In genomic region chr4:2755821-2756690, GRCh38 we compare ENCODE assay signal across 8 cellular contexts. TPM values are rescaled to one million over a fixed set of nuclear protein-coding genes. Genes with fewer than 3 reads are reported as not detected.
DNase-seq lines count a peak whose midpoint lies in the region; ATAC-seq and TF ChIP-seq lines count a peak whose summit lies in the region.

Gene TNIP2 (minus strand): TSS chr4:2756336. CDS start chr4:2756289, 47 bp downstream.

- H3K9me3 ChIP-seq in CD4-positive, CD25-positive, alpha-beta regulatory T cell (ENCODE audit: control insufficient read depth in 2 of 2, low read length in 2 of 2) = no peaks in the 10 kb centered on the region
- no peaks in the 10 kb centered on the region for H3K9me3 ChIP-seq in fibroblast of lung (ENCODE audit: control insufficient read depth, insufficient read depth, low read depth, low read length)

- ATAC-seq in CD4-positive, CD25-positive, alpha-beta regulatory T cell (ENCODE audit: low read depth in 2 of 2) = peak; percentile 74 to 81
- ATAC-seq in GM19351 (IDR thresholded peaks at IDR 0.05; ENCODE audit: unreplicated experiment) = peak; percentile 70
- ATAC-seq in naive thymus-derived CD8-positive, alpha-beta T cell = peak; percentile 81 to 88

- H3K27me3 Mint-ChIP-seq in CD4-positive, CD25-positive, alpha-beta regulatory T cell = peaks cover 5% of the 10 kb centered on the region
- H3K27me3 Mint-ChIP-seq in activated T-helper 1 cell treated with anti-CD3 and anti-CD28 coated beads, Interleukin-12 subunit alpha, Interleukin-12 subunit beta, Interleukin-2, Interleukin-4 antibody, amounts not matched to agents 30 ng/mL and 10 ng/mL and 1 ng/mL, durations not matched to agents 14 hours and 24 hours and 36 hours (ENCODE audit: insufficient read depth) = no peaks in the 10 kb centered on the region
- no peaks in the 10 kb centered on the region for H3K27me3 Mint-ChIP-seq in naive thymus-derived CD8-positive, alpha-beta T cell

- H3K36me3 ChIP-seq in CD4-positive, CD25-positive, alpha-beta regulatory T cell (ENCODE audit: control insufficient read depth, insufficient read depth, low read length) = peaks cover 11% of the 10 kb centered on the region
- peaks cover 3% of the 10 kb centered on the region for H3K36me3 ChIP-seq in fibroblast of lung (ENCODE audit: control insufficient read depth, insufficient read depth, low read length)

- peak within 1 kb of the TSS; percentile 87 to 93 (median 89) for H3K4me3 Mint-ChIP-seq in CD4-positive, CD25-positive, alpha-beta regulatory T cell
- peak within 1 kb of the TSS; percentile 86 for H3K4me3 Mint-ChIP-seq in activated T-helper 1 cell treated with anti-CD3 and anti-CD28 coated beads, Interleukin-12 subunit alpha, Interleukin-12 subunit beta, Interleukin-2, Interleukin-4 antibody, amounts not matched to agents 30 ng/mL and 10 ng/mL and 1 ng/mL, durations not matched to agents 14 hours and 24 hours and 36 hours
- H3K4me3 Mint-ChIP-seq in naive thymus-derived CD8-positive, alpha-beta T cell = peak within 1 kb of the TSS; percentile 71 to 94 (median 86)

- peak within 1 kb of the TSS; percentile 79 for H3K4me3 ChIP-seq in CD4-positive, CD25-positive, alpha-beta regulatory T cell (ENCODE audit: low read depth, low read length)
- H3K4me3 ChIP-seq in fibroblast of lung (replicated peaks in 1 of 4; ENCODE audit: control extremely low read depth in 1 of 4, insufficient read depth in 1 of 4, low read depth in 3 of 4, low read length in 4 of 4) = peak within 1 kb of the TSS; percentile 57 to 82 (median 74)

- peak within 1 kb of the TSS; percentile 78 for H3K9ac ChIP-seq in fibroblast of lung (ENCODE audit: insufficient read depth, low read length)

- POLR2A ChIA-PET in naive thymus-derived CD8-positive, alpha-beta T cell (lab: Charles Lee) = interaction anchor here (0.6 to 2.1 kb wide), 10 partner anchors 11 to 514 kb away, joined by 3 to 8 read pairs (median 3); partner anchors contain the start of genes HAUS3 and POLN

- H3K4me2 ChIP-seq in fibroblast of lung (ENCODE audit: extremely low read depth, insufficient read depth, low read length) = peak within 1 kb of the TSS; percentile 64

- intact Hi-C loops in activated T-helper 1 cell treated with anti-CD3 and anti-CD28 coated beads, Interleukin-12 subunit alpha, Interleukin-12 subunit beta, Interleukin-2, Interleukin-4 antibody, amounts not matched to agents 30 ng/mL and 10 ng/mL and 1 ng/mL, durations not matched to agents 14 hours and 24 hours and 36 hours (cut with micrococcal nuclease) = loop anchor here (1.0 to 2.0 kb wide), 7 partner anchors 8 to 318 kb away; partner anchors contain the start of genes HTT and HTT-AS

- no peaks in the 10 kb centered on the region for H3K36me3 Mint-ChIP-seq in CD4-positive, CD25-positive, alpha-beta regulatory T cell
- peaks cover 12% of the 10 kb centered on the region for H3K36me3 Mint-ChIP-seq in activated T-helper 1 cell treated with anti-CD3 and anti-CD28 coated beads, Interleukin-12 subunit alpha, Interleukin-12 subunit beta, Interleukin-2, Interleukin-4 antibody, amounts not matched to agents 30 ng/mL and 10 ng/mL and 1 ng/mL, durations not matched to agents 14 hours and 24 hours and 36 hours (ENCODE audit: low read depth)
- peaks cover 0 to 10% (median 0%) of the 10 kb centered on the region in 3 donors for H3K36me3 Mint-ChIP-seq in naive thymus-derived CD8-positive, alpha-beta T cell

- peak within 1 kb of the TSS; percentile 77 to 93 (median 82) for H3K27ac Mint-ChIP-seq in CD4-positive, CD25-positive, alpha-beta regulatory T cell
- H3K27ac Mint-ChIP-seq in activated T-helper 1 cell treated with anti-CD3 and anti-CD28 coated beads, Interleukin-12 subunit alpha, Interleukin-12 subunit beta, Interleukin-2, Interleukin-4 antibody, amounts not matched to agents 30 ng/mL and 10 ng/mL and 1 ng/mL, durations not matched to agents 14 hours and 24 hours and 36 hours = peak within 1 kb of the TSS; percentile 82
- peak within 1 kb of the TSS; percentile 48 to 95 (median 81) for H3K27ac Mint-ChIP-seq in naive thymus-derived CD8-positive, alpha-beta T cell

- peaks cover 27% of the 10 kb centered on the region for H3K4me1 ChIP-seq in CD4-positive, CD25-positive, alpha-beta regulatory T cell (ENCODE audit: control insufficient read depth, insufficient read depth, low read length, poor library complexity, severe bottlenecking)
- H3K4me1 ChIP-seq in fibroblast of lung (ENCODE audit: control insufficient read depth, extremely low read depth, insufficient read depth, low read length) = peaks cover 4% of the 10 kb centered on the region

- H3K4me1 Mint-ChIP-seq in CD4-positive, CD25-positive, alpha-beta regulatory T cell = peaks cover 5 to 46% (median 24%) of the 10 kb centered on the region in 4 donors
- peaks cover 40% of the 10 kb centered on the region for H3K4me1 Mint-ChIP-seq in activated T-helper 1 cell treated with anti-CD3 and anti-CD28 coated beads, Interleukin-12 subunit alpha, Interleukin-12 subunit beta, Interleukin-2, Interleukin-4 antibody, amounts not matched to agents 30 ng/mL and 10 ng/mL and 1 ng/mL, durations not matched to agents 14 hours and 24 hours and 36 hours (ENCODE audit: low read depth)
- peaks cover 23 to 44% (median 36%) of the 10 kb centered on the region in 4 donors for H3K4me1 Mint-ChIP-seq in naive thymus-derived CD8-positive, alpha-beta T cell

- H3K27ac ChIP-seq in CD4-positive, CD25-positive, alpha-beta regulatory T cell (ENCODE audit: insufficient read depth, low read length, poor library complexity, severe bottlenecking) = peak within 1 kb of the TSS; percentile 79
- peak within 1 kb of the TSS; percentile 76 for H3K27ac ChIP-seq in fibroblast of lung (ENCODE audit: insufficient read depth, low read length)

- H4K20me1 ChIP-seq in fibroblast of lung (ENCODE audit: control insufficient read depth, extremely low read depth, insufficient read depth, low read length) = no peaks in the 10 kb centered on the region

- H3K27me3 ChIP-seq in CD4-positive, CD25-positive, alpha-beta regulatory T cell (ENCODE audit: control insufficient read depth, insufficient read depth, low read length) = no peaks in the 10 kb centered on the region
- no peaks in the 10 kb centered on the region for H3K27me3 ChIP-seq in fibroblast of lung (ENCODE audit: control insufficient read depth, insufficient read depth, low read length)

- H2AFZ ChIP-seq in fibroblast of lung (ENCODE audit: low read length) = peak within 1 kb of the TSS; percentile 65

- peak; percentile 73 to 85 (median 80) for DNase-seq in CD4-positive, CD25-positive, alpha-beta regulatory T cell
- DNase-seq in HPDE6-E6E7 (ENCODE audit: extremely low spot score) (peak; percentile 90), fibroblast of lung (ENCODE audit: low read depth in 2 of 2) (peak; percentile 74 to 83)
- peak; percentile 75 for DNase-seq in activated T-helper 1 cell treated with anti-CD3 and anti-CD28 coated beads, Interleukin-12 subunit alpha, Interleukin-12 subunit beta, Interleukin-2, Interleukin-4 antibody, amounts not matched to agents 30 ng/mL and 10 ng/mL and 1 ng/mL, durations not matched to agents 14 hours and 24 hours and 36 hours (ENCODE audit: low spot score)
- peak; percentile 47 to 84 (median 76) for DNase-seq in naive thymus-derived CD8-positive, alpha-beta T cell
- peak; percentile 64 to 80 (median 76) for DNase-seq in stimulated activated naive CD4-positive, alpha-beta T cell (lab: John Stamatoyannopoulos, UW)

- H3K9me3 Mint-ChIP-seq in CD4-positive, CD25-positive, alpha-beta regulatory T cell = no peaks in the 10 kb centered on the region
- no peaks in the 10 kb centered on the region for H3K9me3 Mint-ChIP-seq in activated T-helper 1 cell treated with anti-CD3 and anti-CD28 coated beads, Interleukin-12 subunit alpha, Interleukin-12 subunit beta, Interleukin-2, Interleukin-4 antibody, amounts not matched to agents 30 ng/mL and 10 ng/mL and 1 ng/mL, durations not matched to agents 14 hours and 24 hours and 36 hours
- H3K9me3 Mint-ChIP-seq in naive thymus-derived CD8-positive, alpha-beta T cell = no peaks in the 10 kb centered on the region

- peaks cover 18% of the 10 kb centered on the region for H3K79me2 ChIP-seq in fibroblast of lung (ENCODE audit: control insufficient read depth, insufficient read depth, low read length)

- peak; percentile 26 to 29 for TF ChIP-seq CTCF in fibroblast of lung (conservative IDR thresholded peaks at IDR 0.05 in 1 of 2, IDR thresholded peaks at IDR 0.05 in 1 of 2; ENCODE audit: low read depth in 1 of 2, low read length in 2 of 2)

TF ChIP-seq in PFSK-1, 5 proteins besides CTCF, POLR2A, EP300 and RAD21 (continues in another document):
- no peak for TF ChIP-seq TAF1 (IDR thresholded peaks at IDR 0.05; ENCODE audit: borderline replicate concordance, insufficient read depth, low read length)
- peak; percentile 89 for TF ChIP-seq FOXP2 (optimal IDR thresholded peaks at IDR 0.05; ENCODE audit: borderline replicate concordance, extremely low read depth, extremely low read length, insufficient read depth)
- no peak for TF ChIP-seq SIN3A (IDR thresholded peaks at IDR 0.05; ENCODE audit: borderline replicate concordance, insufficient read depth, low read length)
- TF ChIP-seq POLR2AphosphoS5 (IDR thresholded peaks at IDR 0.05; ENCODE audit: low read depth, low read length) = peak; percentile 47; the same call in 1 of the 2 replicates

RNA-seq across cellular contexts. Expression of gene TNIP2, which starts in this region (rescaled TPM):
- total RNA-seq in CD4-positive, CD25-positive, alpha-beta regulatory T cell = 87.7 TPM
- 10 to 100 TPM; 43.9 to 53.3 (median 50.9) TPM for polyA plus RNA-seq in CD4-positive, CD25-positive, alpha-beta regulatory T cell
- 50.8 TPM for polyA plus RNA-seq in PFSK-1 (2012; ENCODE audit: insufficient read length, low read depth)
- total RNA-seq in activated T-helper 1 cell treated with anti-CD3 and anti-CD28 coated beads, Interleukin-12 subunit alpha, Interleukin-12 subunit beta, Interleukin-2, Interleukin-4 antibody, amounts not matched to agents 30 ng/mL and 10 ng/mL and 1 ng/mL, durations not matched to agents 14 hours and 24 hours and 36 hours = 96.2 and 98.6 TPM in 2 replicates
- total RNA-seq in fibroblast of lung = 56.5 and 61.9 TPM in 2 replicates
- 19.2 and 21.8 TPM in 2 replicates for polyA plus RNA-seq in fibroblast of lung
- polyA plus RNA-seq in fibroblast of lung (2012) = 28.2 and 34.5 TPM in 2 replicates
- 13.7 and 18.5 TPM in 2 replicates for polyA minus RNA-seq in fibroblast of lung (ENCODE audit: low replicate concordance)
- total RNA-seq in naive thymus-derived CD8-positive, alpha-beta T cell = 10 to 100 TPM; 48.1 to 48.4 TPM
- polyA plus RNA-seq in naive thymus-derived CD8-positive, alpha-beta T cell = 10 to 100 TPM; 34.2 to 52.5 (median 43.5) TPM

Comparison
In these comparisons a context has a peak if more than half of its experiments do, and no peak if none do; other contexts are left out.
1. Peak in every context shown above with its lines: DNase-seq, ATAC-seq, H3K4me3 ChIP-seq and H3K27ac ChIP-seq.